In the genomic region with DNA sequence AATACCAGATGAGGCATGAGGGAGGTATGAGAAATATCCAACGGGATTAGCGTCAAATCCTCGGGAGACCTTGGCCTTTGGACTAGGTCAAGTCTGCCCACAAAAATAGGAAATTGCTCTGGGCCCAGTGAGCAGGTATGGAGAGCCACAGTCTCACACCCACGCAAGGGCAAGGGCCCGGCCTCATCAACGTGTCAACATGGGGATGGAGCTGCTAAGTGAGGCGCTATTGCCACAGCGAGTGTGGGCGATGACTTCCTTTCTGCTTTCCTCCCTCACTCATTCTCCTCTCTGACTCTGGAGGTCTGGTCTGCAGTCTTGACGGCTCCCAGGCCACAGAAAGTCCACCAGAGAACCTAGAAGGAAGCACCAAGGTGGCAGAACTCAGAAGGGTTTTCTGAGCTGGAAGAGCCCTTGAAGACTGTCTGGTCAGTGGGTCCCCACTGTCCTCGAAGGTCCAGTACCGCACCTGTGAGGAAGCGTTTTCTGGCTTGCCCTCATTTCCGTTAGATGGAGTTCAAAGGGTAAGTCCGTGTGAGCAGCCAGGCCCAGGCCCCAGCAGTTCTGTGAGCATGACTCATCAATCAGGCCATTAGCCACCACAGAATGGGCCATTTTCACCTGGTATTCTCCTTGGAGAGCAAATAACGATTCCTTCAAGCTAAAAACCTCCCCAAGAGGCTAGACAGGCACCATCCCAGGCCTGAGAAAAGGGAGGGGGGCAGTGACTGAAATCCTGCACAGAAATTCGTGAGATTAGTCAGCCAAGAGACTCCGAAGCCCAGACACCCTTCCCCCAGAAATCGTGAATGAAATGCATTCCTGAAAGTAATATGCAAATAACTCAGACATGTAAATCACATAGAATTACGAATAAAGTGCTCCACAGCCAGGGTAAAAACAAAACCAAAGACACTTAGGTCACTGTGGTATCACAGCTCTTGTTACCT, we compare ENCODE assay signal across 8 cellular contexts.
A peak's percentile ranks its signal among the peaks of the same experiment; 100 is the strongest.
DNase-seq lines count a peak whose midpoint lies in the region; ATAC-seq and TF ChIP-seq lines count a peak whose summit lies in the region.

No MANE protein-coding gene starts in this region.

- peak; percentile 61 for DNase-seq in activated T-cell treated with anti-CD3 and anti-CD28 coated beads for 48 hours (ENCODE audit: low read depth)
- no peak for DNase-seq in activated T-cell treated with anti-CD3 and anti-CD28 coated beads for 4 hours
- DNase-seq in RWPE2 (ENCODE audit: low spot score), result peak; percentile 89
- DNase-seq in coronary artery (ENCODE audit: low spot score), result peak; percentile 73
- DNase-seq in psoas muscle, result no peak
- DNase-seq in central memory CD4-positive, alpha-beta T cell, result no peak
- DNase-seq in ecto neural progenitor cell (ENCODE audit: low spot score), result no peak

- intact Hi-C loops in psoas muscle (cut with DNase I), result no loop called here

- H3K27ac ChIP-seq in RWPE2 (ENCODE audit: poor library complexity, severe bottlenecking) (peak overlapping the region; percentile 96), coronary artery (peak overlapping the region; percentile 42 to 80), psoas muscle (peak overlapping the region; percentile 86)

- H3K9me3 ChIP-seq in RWPE2 (ENCODE audit: severe bottlenecking), result no peaks in the 10 kb centered on the region
- no peaks in the 10 kb centered on the region for H3K9me3 ChIP-seq in psoas muscle

- ATAC-seq in HG02884 (IDR thresholded peaks at IDR 0.05; ENCODE audit: unreplicated experiment) (peak; percentile 65), RWPE2 (ENCODE audit: low read depth) (peak; percentile 63), psoas muscle (peak in 1 of 4 donors; percentile 34)

- peaks cover 79% of the 10 kb centered on the region for H3K4me1 ChIP-seq in RWPE2 (ENCODE audit: insufficient read depth, poor library complexity, severe bottlenecking)
- H3K4me1 ChIP-seq in psoas muscle, result peaks cover 52% of the 10 kb centered on the region

- no peak overlapping the region for H3K4me3 ChIP-seq in RWPE2 (ENCODE audit: severe bottlenecking)
- no peak overlapping the region for H3K4me3 ChIP-seq in coronary artery
- no peak overlapping the region for H3K4me3 ChIP-seq in psoas muscle

- H3K27me3 ChIP-seq in RWPE2 (ENCODE audit: insufficient read depth, poor library complexity, severe bottlenecking) (no peaks in the 10 kb centered on the region), psoas muscle (ENCODE audit: insufficient read depth in 3 of 3, low read length in 2 of 3) (no peaks in the 10 kb centered on the region)

- WGBS in psoas muscle, 3 donors, result 64 to 72% (median 67%) methylated on average over 20 of the region's 20 CpGs

- no peak for TF ChIP-seq CTCF in RWPE2 (IDR thresholded peaks at IDR 0.05; ENCODE audit: poor library complexity, severe bottlenecking)
- no peak for TF ChIP-seq CTCF in coronary artery (IDR thresholded peaks at IDR 0.05)
- TF ChIP-seq CTCF in psoas muscle (IDR thresholded peaks at IDR 0.05), result no peak

- H3K36me3 ChIP-seq in RWPE2 (ENCODE audit: low read depth) (peaks cover 30% of the 10 kb centered on the region), psoas muscle (ENCODE audit: insufficient read depth in 1 of 2, low read depth in 1 of 2) (no peaks in the 10 kb centered on the region)

Comparison
In these comparisons a context has a peak if more than half of its experiments do, and no peak if none do; other contexts are left out.
1. DNase-seq: peak in activated T-cell treated with anti-CD3 and anti-CD28 coated beads for 48 hours (single experiment), RWPE2 (single experiment) and coronary artery (single experiment); none in activated T-cell treated with anti-CD3 and anti-CD28 coated beads for 4 hours (single experiment), psoas muscle (0 of 2), central memory CD4-positive, alpha-beta T cell (single experiment) and ecto neural progenitor cell (single experiment).
2. Peak in every context shown above with its lines, with median percentiles within 50 percentile points of each other: H3K27ac ChIP-seq.